In genomic region chr3:121747976-121748375, GRCh38 we compare ENCODE assay signal across 9 cellular contexts. TPM values are rescaled to one million over a fixed set of nuclear protein-coding genes. Genes with fewer than 3 reads are reported as not detected.
DNase-seq lines count a peak whose midpoint lies in the region; ATAC-seq and TF ChIP-seq lines count a peak whose summit lies in the region.
"Had no signal": no experiment of that assay in that cellular context is flagged by ENCODE, and none has a peak within 500 bp of the region (broad histone marks: within the 10 kb centered on the region; RNA-seq: fewer than 3 reads in every experiment).

No MANE protein-coding gene starts in this region.

- TF ChIP-seq CTCF in AG10803 (conservative IDR thresholded peaks at IDR 0.05; ENCODE audit: low read length), result no peak

- H3K9ac ChIP-seq in Karpas-422 (ENCODE audit: low read length), result peak overlapping the region; percentile 87
- peak overlapping the region; percentile 93 to 96 for H3K9ac ChIP-seq in duodenal mucosa (ENCODE audit: low read depth in 1 of 2, low read length in 2 of 2)

- H3K4me2 ChIP-seq in Karpas-422 (ENCODE audit: low read depth, low read length, poor library complexity, severe bottlenecking), result peak overlapping the region; percentile 96

- H3K9me3 ChIP-seq in Karpas-422 (ENCODE audit: low read length) (no peaks in the 10 kb centered on the region), duodenal mucosa (ENCODE audit: control insufficient read depth in 1 of 2, low read length in 2 of 2) (no peaks in the 10 kb centered on the region), neuron (ENCODE audit: low read length) (no peaks in the 10 kb centered on the region)

- no peak for ATAC-seq in GM18868 (IDR thresholded peaks at IDR 0.05; ENCODE audit: unreplicated experiment)
- ATAC-seq in GM21786 (IDR thresholded peaks at IDR 0.05; ENCODE audit: unreplicated experiment), result no peak

- H3K9me2 ChIP-seq in Karpas-422 (replicated peaks; ENCODE audit: insufficient read depth, low read length), result no peaks in the 10 kb centered on the region

- H3K27ac ChIP-seq in Karpas-422 (ENCODE audit: low read length), result no peak overlapping the region
- H3K27ac ChIP-seq in duodenal mucosa (ENCODE audit: low read depth, low read length), result no peak overlapping the region

- H3K4me3 ChIP-seq in AG10803 (ENCODE audit: low read length) (peak overlapping the region; percentile 96), Karpas-422 (ENCODE audit: low read length) (peak overlapping the region; percentile 93), duodenal mucosa (ENCODE audit: low read depth in 1 of 2, low read length in 2 of 2) (peak overlapping the region; percentile 84 to 93), neuron (ENCODE audit: low read length) (peak overlapping the region; percentile 81)

- H3K27me3 ChIP-seq in Karpas-422 (ENCODE audit: low read length), result no peaks in the 10 kb centered on the region
- H3K27me3 ChIP-seq in duodenal mucosa (ENCODE audit: control insufficient read depth in 1 of 2, insufficient read depth in 2 of 2, low read length in 2 of 2), result no peaks in the 10 kb centered on the region
- H3K27me3 ChIP-seq in neuron (ENCODE audit: insufficient read depth, low read length), result no peaks in the 10 kb centered on the region

- H4K20me1 ChIP-seq in Karpas-422 (ENCODE audit: insufficient read depth, low read depth, low read length), result peaks cover 9% of the 10 kb centered on the region; the same call in 1 of the 2 replicates

- H3K4me1 ChIP-seq in Karpas-422 (ENCODE audit: low read length) (peaks cover 33% of the 10 kb centered on the region), duodenal mucosa (ENCODE audit: control insufficient read depth in 1 of 2, insufficient read depth in 2 of 2, low read length in 2 of 2) (peaks cover 13 to 19% of the 10 kb centered on the region in 2 donors), neuron (ENCODE audit: insufficient read depth, low read length) (peaks cover 17% of the 10 kb centered on the region)

- no peaks in the 10 kb centered on the region; the same call in 1 of the 2 replicates for H3K36me3 ChIP-seq in Karpas-422 (ENCODE audit: insufficient read depth, low read length)
- no peaks in the 10 kb centered on the region for H3K36me3 ChIP-seq in duodenal mucosa (ENCODE audit: control insufficient read depth in 1 of 2, insufficient read depth in 2 of 2, low read length in 2 of 2)
- H3K36me3 ChIP-seq in neuron (ENCODE audit: insufficient read depth, low read length), result no peaks in the 10 kb centered on the region

- peaks cover 63% of the 10 kb centered on the region for H3K79me2 ChIP-seq in Karpas-422 (ENCODE audit: low read length)

- H2AFZ ChIP-seq in Karpas-422 (ENCODE audit: low read length), result no peak overlapping the region
- H2AFZ ChIP-seq in neuron (ENCODE audit: low read depth, low read length), result no peak overlapping the region

- DNase-seq in AG10803 (ENCODE audit: low read depth) (no peak), Karpas-422 (no peak), COLO829 (ENCODE audit: low spot score) (no peak), NCI-H2227 (lab: John Stamatoyannopoulos, UW; ENCODE audit: unreplicated experiment) (no peak)
- DNase-seq: stimulated activated CD4-positive, alpha-beta T cell treated with anti-CD3 and anti-CD28 coated beads, Interleukin-2, amount 100 ng/mL, for 48 hours had no signal

RNA-seq across cellular contexts. Expression of gene GOLGB1, which starts 1.6 kb away (rescaled TPM):
- total RNA-seq in Karpas-422 (2014; rRNA removed; shearing (Covaris generic); ENCODE audit: low replicate concordance), result 26.5 and 32.5 TPM in 2 replicates
